Comparison of ENCODE assay signal across 1 cellular context in the genomic region with DNA sequence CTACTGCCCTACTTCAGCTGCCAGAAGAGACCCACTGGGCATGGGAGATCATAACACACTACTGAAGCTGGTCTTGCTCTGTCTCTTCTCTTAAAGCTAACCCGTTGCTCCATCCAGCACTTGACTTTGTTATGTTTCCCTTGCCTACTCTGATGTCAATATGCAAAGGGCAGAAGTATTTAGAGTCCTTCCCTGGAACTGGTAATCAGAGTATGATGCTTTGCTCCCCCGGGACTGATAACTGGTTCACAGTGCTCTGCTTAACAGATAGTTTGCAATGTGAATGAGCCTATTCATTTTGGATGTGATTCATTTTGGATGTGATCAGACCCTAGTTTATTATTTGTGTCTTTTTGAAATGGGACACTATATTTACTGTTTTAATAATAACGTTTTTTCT.
TF ChIP-seq lines count a peak whose summit lies in the region.

No MANE protein-coding gene starts in this region.

TF ChIP-seq in H1, 55 proteins besides CTCF, POLR2A, EP300 and RAD21:
- TF ChIP-seq MAFK (IDR thresholded peaks at IDR 0.05; ENCODE audit: low read depth, low read length) (no peak), RBBP5 (IDR thresholded peaks at IDR 0.05; ENCODE audit: borderline replicate concordance, low read depth, low read length) (no peak)
